10 cellular contexts compared by ENCODE assay signal in genomic region chr1:2238361-2239055, GRCh38. TPM values are rescaled to one million over a fixed set of nuclear protein-coding genes. Genes with fewer than 3 reads are reported as not detected.
DNase-seq lines count a peak whose midpoint lies in the region; ATAC-seq and TF ChIP-seq lines count a peak whose summit lies in the region.
"Had no signal": no experiment of that assay in that cellular context is flagged by ENCODE, and none has a peak within 500 bp of the region (broad histone marks: within the 10 kb centered on the region; RNA-seq: fewer than 3 reads in every experiment).

No MANE protein-coding gene starts in this region.

- H3K4me1 ChIP-seq in CD4-positive, alpha-beta memory T cell (ENCODE audit: insufficient read depth, low read length) = peaks cover 100% of the 10 kb centered on the region
- peaks cover 100% of the 10 kb centered on the region for H3K4me1 ChIP-seq in left ventricle myocardium inferior
- peaks cover 49% of the 10 kb centered on the region for H3K4me1 ChIP-seq in prostate gland (replicated peaks)

- no peaks in the 10 kb centered on the region for H3K27me3 Mint-ChIP-seq in CD4-positive, alpha-beta memory T cell
- H3K27me3 Mint-ChIP-seq in T-helper 17 cell = no peaks in the 10 kb centered on the region

- H3K27me3 ChIP-seq in CD4-positive, alpha-beta memory T cell (ENCODE audit: insufficient read depth, low read length) = no peaks in the 10 kb centered on the region
- H3K27me3 ChIP-seq in left ventricle myocardium inferior (ENCODE audit: low read depth) = no peaks in the 10 kb centered on the region
- H3K27me3 ChIP-seq in prostate gland (replicated peaks; ENCODE audit: insufficient read depth) = no peaks in the 10 kb centered on the region

- peaks cover 26% of the 10 kb centered on the region for H3K36me3 ChIP-seq in CD4-positive, alpha-beta memory T cell (ENCODE audit: insufficient read depth, low read length)
- H3K36me3 ChIP-seq in left ventricle myocardium inferior (peaks cover 5% of the 10 kb centered on the region), prostate gland (no peaks in the 10 kb centered on the region)

- no peak for TF ChIP-seq CTCF in left ventricle myocardium inferior (IDR thresholded peaks at IDR 0.05; ENCODE audit: borderline replicate concordance)
- TF ChIP-seq CTCF in prostate gland (IDR thresholded peaks at IDR 0.05) = no peak
- no peak for TF ChIP-seq CTCF in omental fat pad (IDR thresholded peaks at IDR 0.05)

- H3K27ac ChIP-seq in CD4-positive, alpha-beta memory T cell (ENCODE audit: low read depth, low read length) = peak overlapping the region; percentile 84
- H3K27ac ChIP-seq in left ventricle myocardium inferior (replicated peaks) (peak overlapping the region; percentile 26), prostate gland (peak overlapping the region; percentile 52 to 58)

- H3K27ac Mint-ChIP-seq in CD4-positive, alpha-beta memory T cell = peak overlapping the region in 6 of 7 donors; percentile 31 to 91 (median 70)
- peak overlapping the region; percentile 96 for H3K27ac Mint-ChIP-seq in T-helper 17 cell

- POLR2A ChIA-PET in CD4-positive, alpha-beta memory T cell (lab: Charles Lee; ENCODE audit: partially characterized antibody) = interaction anchor here (1.3 to 16.3 kb wide), 3 partner anchors 9 to 74 kb away, joined by 3 to 454 read pairs (median 51); partner anchors contain the start of gene SKI

- 54% methylated on average over 27 of the region's 27 CpGs for WGBS in prostate gland

- no peaks in the 10 kb centered on the region for H3K9me3 ChIP-seq in CD4-positive, alpha-beta memory T cell (ENCODE audit: control insufficient read depth in 1 of 2, low read length in 2 of 2)
- H3K9me3 ChIP-seq in T-helper 17 cell (ENCODE audit: control insufficient read depth, low read length, poor library complexity, severe bottlenecking) (no peaks in the 10 kb centered on the region), left ventricle myocardium inferior (replicated peaks) (no peaks in the 10 kb centered on the region), prostate gland (no peaks in the 10 kb centered on the region)

- peak in 1 of 5 donors; percentile 33 for DNase-seq in CD4-positive, alpha-beta memory T cell
- no peak for DNase-seq in T-helper 17 cell
- DNase-seq in left ventricle myocardium inferior = no peak
- no peak for DNase-seq in prostate gland (ENCODE audit: low spot score)
- DNase-seq in omental fat pad (ENCODE audit: low spot score) = no peak
- DNase-seq in NK-92 treated with Interleukin-12 subunit alpha and Interleukin-12 subunit beta, amount 100 ng/mL, for 24 hours (lab: John Stamatoyannopoulos, UW) = no peak
- DNase-seq: activated CD4-positive, alpha-beta T cell treated with anti-CD3 and anti-CD28 coated beads for 1 hour had no signal

- H3K9me3 Mint-ChIP-seq in CD4-positive, alpha-beta memory T cell = peaks cover 0 to 10% (median 0%) of the 10 kb centered on the region in 8 donors
- H3K9me3 Mint-ChIP-seq: neural crest cell had no signal

- ATAC-seq in T-helper 17 cell (no peak), omental fat pad (ENCODE audit: low FRiP score) (no peak), HG02870 (IDR thresholded peaks at IDR 0.05; ENCODE audit: unreplicated experiment) (no peak), GM18498 (IDR thresholded peaks at IDR 0.05; ENCODE audit: unreplicated experiment) (no peak)

- peaks cover 11 to 58% of the 10 kb centered on the region in 2 donors for H3K36me3 Mint-ChIP-seq in CD4-positive, alpha-beta memory T cell
- H3K36me3 Mint-ChIP-seq in T-helper 17 cell (ENCODE audit: low read depth) = peaks cover 2% of the 10 kb centered on the region

- CTCF ChIA-PET in CD4-positive, alpha-beta memory T cell (lab: Charles Lee; ENCODE audit: partially characterized antibody) = interaction anchor here (1.1 to 1.8 kb wide), 2 partner anchors 73 to 144 kb away, joined by 3 to 4 read pairs; no protein-coding TSS in a partner anchor

- peaks cover 56 to 96% (median 81%) of the 10 kb centered on the region in 4 donors for H3K4me1 Mint-ChIP-seq in CD4-positive, alpha-beta memory T cell
- peaks cover 61% of the 10 kb centered on the region for H3K4me1 Mint-ChIP-seq in T-helper 17 cell

- no peak for TF ChIP-seq POLR2A in prostate gland (IDR thresholded peaks at IDR 0.05)

- intact Hi-C loops in CD4-positive, alpha-beta memory T cell (cut with micrococcal nuclease) = no loop called here
- intact Hi-C loops in left ventricle myocardium inferior (cut with micrococcal nuclease) (loop anchor here (10.0 kb wide), 1 partner anchor 56 kb away; no protein-coding TSS in a partner anchor), prostate gland (cut with DNase I) (no loop called here)

- no peak overlapping the region for H3K4me3 ChIP-seq in CD4-positive, alpha-beta memory T cell (ENCODE audit: low read length in 2 of 2)
- no peak overlapping the region for H3K4me3 ChIP-seq in left ventricle myocardium inferior
- no peak overlapping the region for H3K4me3 ChIP-seq in prostate gland

- peak overlapping the region in 5 of 8 donors; percentile 17 to 82 (median 49) for H3K4me3 Mint-ChIP-seq in CD4-positive, alpha-beta memory T cell
- peak overlapping the region; percentile 75 for H3K4me3 Mint-ChIP-seq in T-helper 17 cell

RNA-seq across cellular contexts. Expression of gene SKI, which starts 10.4 kb away (rescaled TPM):
- total RNA-seq in CD4-positive, alpha-beta memory T cell = 100 to 1,000 TPM in 1 of 2 experiments, 10 to 100 TPM in 1; 96.1 to 104 TPM
- under 1 TPM; 0.08 to 0.86 TPM for polyA plus RNA-seq in CD4-positive, alpha-beta memory T cell
- total RNA-seq in T-helper 17 cell (100 to 1,000 TPM; 183 to 215 TPM), left ventricle myocardium inferior (37.9 TPM), prostate gland (100 to 1,000 TPM in 1 of 2 donors, 10 to 100 TPM in 1; 46.2 to 114 TPM), omental fat pad (10 to 100 TPM; 35.3 to 54.0 (median 47.3) TPM)

RNA-seq across cellular contexts. Expression of gene FAAP20, which starts 43.9 kb away (rescaled TPM):
- total RNA-seq in CD4-positive, alpha-beta memory T cell = 10 to 100 TPM; 38.4 to 40.8 TPM
- polyA plus RNA-seq in CD4-positive, alpha-beta memory T cell = 10 to 100 TPM; 54.2 to 58.9 TPM
- total RNA-seq in T-helper 17 cell (10 to 100 TPM; 44.6 to 48.6 TPM), left ventricle myocardium inferior (37.0 TPM), prostate gland (10 to 100 TPM; 55.9 to 70.4 TPM), omental fat pad (10 to 100 TPM; 14.2 to 24.9 (median 21.8) TPM)

Comparison
In these comparisons a context has a peak if more than half of its experiments do, and no peak if none do; other contexts are left out.
1. H3K27ac ChIP-seq: peak in every context shown above with its lines; median percentile 84 in CD4-positive, alpha-beta memory T cell; 55 in prostate gland; 26 in left ventricle myocardium inferior.